ENCODE assay signal across 8 cellular contexts in the genomic region with DNA sequence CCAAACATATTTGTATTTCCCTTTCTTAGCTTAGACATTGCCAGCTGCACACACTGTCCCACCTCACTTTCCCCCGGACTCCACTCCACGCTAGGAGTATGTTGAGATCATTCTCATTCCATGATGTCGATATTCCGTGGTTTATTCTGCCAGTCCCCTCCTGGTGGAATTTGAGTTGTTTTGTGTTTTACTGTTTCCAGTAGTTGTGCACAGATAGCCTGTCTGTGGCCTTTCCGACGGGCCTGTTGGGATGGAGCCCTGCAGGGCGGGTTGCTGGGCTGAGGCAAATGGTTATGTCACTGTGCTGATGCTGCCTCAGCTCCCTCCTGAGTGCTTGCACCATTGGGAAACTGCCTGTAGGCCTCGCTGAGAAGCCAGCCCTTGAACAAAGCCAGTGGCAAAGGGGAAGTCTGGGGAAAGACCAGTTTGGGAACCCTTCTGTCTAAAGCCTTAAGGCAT. TPM values are rescaled to one million over a fixed set of nuclear protein-coding genes. Genes with fewer than 3 reads are reported as not detected.
DNase-seq lines count a peak whose midpoint lies in the region; ATAC-seq and TF ChIP-seq lines count a peak whose summit lies in the region.

No MANE protein-coding gene starts in this region.

- dilution Hi-C loops in mammary epithelial cell (cut with HindIII; ENCODE audit: low sequenced_read_pairs) = no loop called here

- WGBS in mammary epithelial cell (ENCODE audit: low coverage, missing lambda C conversion rate) = 84% methylated on average over 7 of the region's 8 CpGs

- H3K27ac ChIP-seq in mammary epithelial cell (ENCODE audit: insufficient read depth, low read depth, low read length) (no peak overlapping the region), left lung (peak overlapping the region; percentile 33 to 40), tibial artery (peak overlapping the region in 1 of 2 donors; percentile 24)

- H3K4me1 ChIP-seq in mammary epithelial cell (ENCODE audit: insufficient read depth, low read length) (peaks cover 2% of the 10 kb centered on the region), left lung (peaks cover 22 to 66% of the 10 kb centered on the region in 2 donors), tibial artery (peaks cover 0 to 20% (median 12%) of the 10 kb centered on the region in 4 donors)

- no peak overlapping the region for H3K4me2 ChIP-seq in mammary epithelial cell (ENCODE audit: insufficient read depth, low read depth, low read length)

- peaks cover 0 to 11% of the 10 kb centered on the region in 2 donors for H3K36me3 Mint-ChIP-seq in activated naive CD4-positive, alpha-beta T cell treated with anti-CD3 and anti-CD28 coated beads, Interleukin-2, amount 50 U/mL, for 72 hours

- TF ChIP-seq CTCF in mammary epithelial cell (conservative IDR thresholded peaks at IDR 0.05 in 1 of 2, IDR thresholded peaks at IDR 0.05 in 1 of 2; ENCODE audit: extremely low read depth in 1 of 2, insufficient read depth in 1 of 2, low read depth in 1 of 2, low read length in 2 of 2) (no peak), left lung (IDR thresholded peaks at IDR 0.05) (no peak), tibial artery (IDR thresholded peaks at IDR 0.05) (no peak)

- peak in 1 of 2 donors; percentile 3 for ATAC-seq in activated naive CD4-positive, alpha-beta T cell treated with anti-CD3 and anti-CD28 coated beads, Interleukin-2, amount 50 U/mL, for 72 hours
- ATAC-seq in left lung = peak; percentile 89
- no peak for ATAC-seq in HG02798 (IDR thresholded peaks at IDR 0.05; ENCODE audit: poor library complexity, unreplicated experiment)
- ATAC-seq in GM21737 (IDR thresholded peaks at IDR 0.05; ENCODE audit: unreplicated experiment) = no peak

- H3K36me3 ChIP-seq in mammary epithelial cell (ENCODE audit: insufficient read depth, low read length) = no peaks in the 10 kb centered on the region
- no peaks in the 10 kb centered on the region for H3K36me3 ChIP-seq in left lung
- H3K36me3 ChIP-seq in tibial artery = no peaks in the 10 kb centered on the region

- H3K4me3 ChIP-seq in mammary epithelial cell (replicated peaks in 1 of 3; ENCODE audit: insufficient read depth in 1 of 3, low read depth in 2 of 3, low read length in 3 of 3) (no peak overlapping the region), left lung (no peak overlapping the region), tibial artery (no peak overlapping the region)

- intact Hi-C loops in mammary epithelial cell (cut with micrococcal nuclease) (no loop called here), left lung (cut with DNase I) (loop anchor here in 1 of 2 donors (5.0 kb wide), 1 partner anchor 32 kb away; no protein-coding TSS in a partner anchor), tibial artery (cut with DNase I; ENCODE audit: low total_unique reads) (no loop called here)

- no peak for DNase-seq in activated naive CD4-positive, alpha-beta T cell treated with anti-CD3 and anti-CD28 coated beads, Interleukin-2, amount 50 U/mL, for 72 hours (ENCODE audit: low spot score in 2 of 2)
- no peak for DNase-seq in activated naive CD4-positive, alpha-beta T cell (lab: John Stamatoyannopoulos, UW)
- DNase-seq in mammary epithelial cell (peak; percentile 12), left lung (peak in 1 of 2 donors; percentile 63), tibial artery (peak; percentile 73 to 78)
- DNase-seq in effector CD8-positive, alpha-beta T cell (lab: John Stamatoyannopoulos, UW) = no peak

- peaks cover 98% of the 10 kb centered on the region for H3K79me2 ChIP-seq in mammary epithelial cell (ENCODE audit: insufficient read depth, low read length)

- no peak overlapping the region for H2AFZ ChIP-seq in mammary epithelial cell (ENCODE audit: low read depth, low read length)

- H3K27me3 ChIP-seq in mammary epithelial cell (ENCODE audit: insufficient read depth, low read length) (no peaks in the 10 kb centered on the region), left lung (no peaks in the 10 kb centered on the region), tibial artery (no peaks in the 10 kb centered on the region)

- CTCF ChIA-PET in mammary epithelial cell (lab: Charles Lee; ENCODE audit: low non-redundant PET) = no interaction called here

- H3K9me3 Mint-ChIP-seq in activated naive CD4-positive, alpha-beta T cell treated with anti-CD3 and anti-CD28 coated beads, Interleukin-2, amount 50 U/mL, for 72 hours = peaks cover 0 to 8% of the 10 kb centered on the region in 2 donors

- in situ Hi-C loops in mammary epithelial cell (cut with MboI; ENCODE audit: low sequenced_read_pairs in 2 of 2) = no loop called here

- H3K9ac ChIP-seq in mammary epithelial cell (ENCODE audit: insufficient read depth, low read length) = no peak overlapping the region

- H4K20me1 ChIP-seq in mammary epithelial cell (ENCODE audit: insufficient read depth, low read length) = no peaks in the 10 kb centered on the region

- H3K27ac Mint-ChIP-seq in activated naive CD4-positive, alpha-beta T cell treated with anti-CD3 and anti-CD28 coated beads, Interleukin-2, amount 50 U/mL, for 72 hours = peak overlapping the region; percentile 69 to 82

- no TSS peak for BruUV-seq in mammary epithelial cell (replicated peaks; lab: Mats Ljungman, UMichigan)

- H3K9me3 ChIP-seq in mammary epithelial cell (replicated peaks; ENCODE audit: insufficient read depth, low read length) (no peaks in the 10 kb centered on the region), left lung (no peaks in the 10 kb centered on the region), tibial artery (no peaks in the 10 kb centered on the region)

RNA-seq across cellular contexts. Expression of gene TRAPPC10, which starts 12.8 kb away (rescaled TPM):
- 10 to 100 TPM; 49.2 to 59.5 TPM for total RNA-seq in activated naive CD4-positive, alpha-beta T cell treated with anti-CD3 and anti-CD28 coated beads, Interleukin-2, amount 50 U/mL, for 72 hours
- 10 to 100 TPM; 36.3 to 37.3 TPM for total RNA-seq in mammary epithelial cell
- polyA plus RNA-seq in mammary epithelial cell = 18.3 TPM
- polyA minus RNA-seq in mammary epithelial cell = 113 TPM
- 10 to 100 TPM; 32.6 to 43.5 TPM for total RNA-seq in left lung

Comparison
In these comparisons a context has a peak if more than half of its experiments do, and no peak if none do; other contexts are left out.
1. DNase-seq: peak in mammary epithelial cell (single experiment) and tibial artery (2 of 2); none in activated naive CD4-positive, alpha-beta T cell treated with anti-CD3 and anti-CD28 coated beads, Interleukin-2, amount 50 U/mL, for 72 hours (0 of 2), activated naive CD4-positive, alpha-beta T cell (0 of 4) and effector CD8-positive, alpha-beta T cell (single experiment).